8 cellular contexts compared by ENCODE assay signal in genomic region chr5:127564002-127564769, GRCh38. TPM values are rescaled to one million over a fixed set of nuclear protein-coding genes. Genes with fewer than 3 reads are reported as not detected.
DNase-seq lines count a peak whose midpoint lies in the region; ATAC-seq and TF ChIP-seq lines count a peak whose summit lies in the region.

No MANE protein-coding gene starts in this region.

- H3K4me3 ChIP-seq in GM12864 (ENCODE audit: low read depth, low read length) (no peak overlapping the region), Panc1 (ENCODE audit: low read depth in 2 of 2, low read length in 2 of 2) (no peak overlapping the region), adrenal gland (no peak overlapping the region)
- no peak overlapping the region for H3K4me3 ChIP-seq in Jurkat, Clone E6-1 (ENCODE audit: low read length)

- TF ChIP-seq CTCF in GM12864 (IDR thresholded peaks at IDR 0.05; ENCODE audit: low read depth, low read length, missing control alignments) (peak; percentile 68), Panc1 (IDR thresholded peaks at IDR 0.05) (peak; percentile 72), adrenal gland (IDR thresholded peaks at IDR 0.05) (peak; percentile 21 to 82 (median 74))

- no peak for DNase-seq in GM12864 (ENCODE audit: low read depth)
- DNase-seq in Jurkat, Clone E6-1 (ENCODE audit: low read depth, low spot score): peak; percentile 81
- DNase-seq in Panc1 (ENCODE audit: low read depth, low spot score): peak; percentile 42
- DNase-seq in adrenal gland: peak; percentile 17 to 63 (median 52)
- peak; percentile 27 to 53 for DNase-seq in hippocampal formation (lab: John Stamatoyannopoulos, UW)
- peak; percentile 28 for DNase-seq in smooth muscle cell of the brain vasculature (ENCODE audit: low read depth, low spot score)
- no peak for DNase-seq in GM19240 (ENCODE audit: insufficient read length, low spot score)

- BruUV-seq in Panc1 (replicated peaks; lab: Mats Ljungman, UMichigan): no TSS peak

- in situ Hi-C loops in Panc1 (cut with HindIII; ENCODE audit: low pct_unique_long_range_greater_than_20kb, low sequenced_read_pairs): no loop called here

- H3K4me1 ChIP-seq in Panc1 (ENCODE audit: control insufficient read depth, insufficient read depth, low read length) (no peaks in the 10 kb centered on the region), adrenal gland (replicated peaks in 1 of 2) (no peaks in the 10 kb centered on the region)

- H3K9me3 ChIP-seq in Panc1 (ENCODE audit: control insufficient read depth, insufficient read depth, low read depth, low read length) (no peaks in the 10 kb centered on the region), adrenal gland (replicated peaks in 1 of 3) (no peaks in the 10 kb centered on the region)

- H3K27me3 ChIP-seq in Panc1 (ENCODE audit: control insufficient read depth, insufficient read depth, low read length) (no peaks in the 10 kb centered on the region; the same call in 1 of the 2 replicates), adrenal gland (no peaks in the 10 kb centered on the region)

- CTCF ChIA-PET in Panc1 (lab: Charles Lee): interaction anchor here (0.8 to 1.1 kb wide), 2 partner anchors 27 to 637 kb away, joined by 3 to 4 read pairs; no protein-coding TSS in a partner anchor

- ATAC-seq in GM21717 (IDR thresholded peaks at IDR 0.05; ENCODE audit: unreplicated experiment) (peak; percentile 40), Panc1 (peak; percentile 94)

- WGBS in adrenal gland, 4 donors: 50 to 59% (median 53%) methylated on average over 2 of the region's 2 CpGs

- POLR2A ChIA-PET in Panc1 (lab: Charles Lee): no interaction called here

- H3K36me3 ChIP-seq in Panc1 (ENCODE audit: control insufficient read depth, insufficient read depth, low read length): no peaks in the 10 kb centered on the region
- H3K36me3 ChIP-seq in adrenal gland (replicated peaks in 1 of 2): no peaks in the 10 kb centered on the region

- intact Hi-C loops in Panc1 (cut with micrococcal nuclease; ENCODE audit: unreplicated experiment) (loop anchor here (1.0 to 10.0 kb wide), 3 partner anchors 313 to 1281 kb away; no protein-coding TSS in a partner anchor), adrenal gland (cut with DNase I) (loop anchor here (10.0 kb wide), 2 partner anchors 161 to 631 kb away; no protein-coding TSS in a partner anchor)

- TF ChIP-seq POLR2A in adrenal gland (IDR thresholded peaks at IDR 0.05): no peak

- H3K27ac ChIP-seq in Panc1 (ENCODE audit: low read length): no peak overlapping the region
- H3K27ac ChIP-seq in adrenal gland: no peak overlapping the region

RNA-seq across cellular contexts. Expression of gene PRRC1, which starts 46.7 kb away (rescaled TPM):
- polyA plus RNA-seq in Jurkat, Clone E6-1 (2012; ENCODE audit: insufficient read depth, insufficient read length): 48.3 TPM
- total RNA-seq in Panc1 (2021; ENCODE audit: unreplicated experiment) (48.7 TPM), adrenal gland (10 to 100 TPM; 21.0 to 81.4 (median 47.8) TPM)
- polyA plus RNA-seq in Panc1 (2012; ENCODE audit: insufficient read length): 33.9 TPM
- 100 to 1,000 TPM in 1 of 3 donors, 10 to 100 TPM in 2; 19.1 to 128 (median 25.6) TPM for polyA plus RNA-seq in adrenal gland

Comparison
In these comparisons a context has a peak if more than half of its experiments do, and no peak if none do; other contexts are left out.
1. DNase-seq: peak in Jurkat, Clone E6-1 (single experiment), Panc1 (single experiment), adrenal gland (7 of 7), hippocampal formation (2 of 2) and smooth muscle cell of the brain vasculature (single experiment); none in GM12864 (single experiment) and GM19240 (single experiment).
2. Peak in every context shown above with its lines, with median percentiles within 50 percentile points of each other: CTCF ChIP-seq.